ENCODE assay signal across 13 cellular contexts in the genomic region with DNA sequence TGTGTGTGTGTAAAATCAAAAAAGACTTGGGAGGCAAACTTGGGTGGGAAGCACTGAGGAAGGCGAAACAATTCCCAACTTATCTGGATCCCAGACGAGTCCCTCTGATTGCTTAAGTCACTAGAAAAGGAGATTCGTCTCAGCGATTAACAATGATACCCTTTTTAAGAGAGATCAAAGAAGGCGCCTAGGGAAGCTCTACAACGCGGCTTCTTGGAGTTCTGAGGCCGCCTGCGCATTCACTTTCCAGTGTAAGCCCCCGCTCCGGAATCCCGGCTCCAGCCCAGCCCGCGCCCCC. TPM values are rescaled to one million over a fixed set of nuclear protein-coding genes. Genes with fewer than 3 reads are reported as not detected.
DNase-seq lines count a peak whose midpoint lies in the region; ATAC-seq and TF ChIP-seq lines count a peak whose summit lies in the region.
"Had no signal": no experiment of that assay in that cellular context is flagged by ENCODE, and none has a peak within 500 bp of the region (broad histone marks: within the 10 kb centered on the region; RNA-seq: fewer than 3 reads in every experiment).

No MANE protein-coding gene starts in this region.

- no peaks in the 10 kb centered on the region for H3K36me3 Mint-ChIP-seq in mesothelial cell of epicardium

- H3K27me3 ChIP-seq in right atrium auricular region (peaks cover 0 to 6% of the 10 kb centered on the region in 2 donors), ectodermal cell (ENCODE audit: control insufficient read depth, insufficient read depth, low read length, poor library complexity, severe bottlenecking) (peaks cover 100% of the 10 kb centered on the region), vagina (peaks cover 17% of the 10 kb centered on the region), mammary epithelial cell (ENCODE audit: insufficient read depth, low read length) (peaks cover 60% of the 10 kb centered on the region)

- peaks cover 1% of the 10 kb centered on the region for H4K20me1 ChIP-seq in mammary epithelial cell (ENCODE audit: insufficient read depth, low read length)
- H4K20me1 ChIP-seq: BLaER1 treated with 17β-estradiol and CSF1 and Interleukin-3, amounts not matched to agents 10 nM and 100 nM had no signal

- H3K79me2 ChIP-seq in mammary epithelial cell (ENCODE audit: insufficient read depth, low read length) = no peaks in the 10 kb centered on the region

- 0 to 1% methylated on average over 14 of the region's 14 CpGs for WGBS in ectodermal cell, 2 experiments
- 0% methylated on average over 3 of the region's 14 CpGs for WGBS in mammary epithelial cell (ENCODE audit: low coverage, missing lambda C conversion rate)

- no peak overlapping the region for H2AFZ ChIP-seq in mammary epithelial cell (ENCODE audit: low read depth, low read length)

- in situ Hi-C loops in mammary epithelial cell (cut with MboI; ENCODE audit: low sequenced_read_pairs in 2 of 2) = no loop called here

- TF ChIP-seq POLR2A in vagina (IDR thresholded peaks at IDR 0.05) = no peak

- no TSS peak for BruUV-seq in mammary epithelial cell (replicated peaks; lab: Mats Ljungman, UMichigan)

- no peak for DNase-seq in right atrium auricular region (ENCODE audit: low spot score)
- no peak for DNase-seq in Right ventricle myocardium inferior (ENCODE audit: missing footprints)
- DNase-seq in mesothelial cell of epicardium (ENCODE audit: low spot score in 2 of 2, unreplicated experiment in 2 of 2) = no peak
- DNase-seq in vagina (ENCODE audit: extremely low spot score in 2 of 2) = no peak
- no peak for DNase-seq in effector CD8-positive, alpha-beta T cell (lab: John Stamatoyannopoulos, UW)
- DNase-seq in stimulated activated CD4-positive, alpha-beta T cell treated with anti-CD3 and anti-CD28 coated beads, Interleukin-4, amount 100 ng/mL, for 24 hours = no peak
- no peak for DNase-seq in mammary epithelial cell
- DNase-seq: activated CD4-positive, CD25-positive, alpha-beta regulatory T cell treated with anti-CD3 and anti-CD28 coated beads, Interleukin-2, amount 50 U/mL, for 72 hours; NCI-H1417 treated with DMSO at 0.1 percent for 48 hours; NCI-H748 treated with DMSO at 0.1 percent for 48 hours had no signal

- no peaks in the 10 kb centered on the region for H3K9me3 ChIP-seq in right atrium auricular region
- H3K9me3 ChIP-seq in ectodermal cell (ENCODE audit: control insufficient read depth, low read length) = no peaks in the 10 kb centered on the region
- no peaks in the 10 kb centered on the region for H3K9me3 ChIP-seq in vagina
- no peaks in the 10 kb centered on the region for H3K9me3 ChIP-seq in mammary epithelial cell (replicated peaks; ENCODE audit: insufficient read depth, low read length)

- no peak overlapping the region for H3K9ac ChIP-seq in mammary epithelial cell (ENCODE audit: insufficient read depth, low read length)
- H3K9ac ChIP-seq: BLaER1 treated with 17β-estradiol and CSF1 and Interleukin-3, amounts not matched to agents 10 nM and 100 nM had no signal

- peaks cover 96% of the 10 kb centered on the region for H3K27me3 Mint-ChIP-seq in mesothelial cell of epicardium (ENCODE audit: low read depth)

- H3K4me2 ChIP-seq in mammary epithelial cell (ENCODE audit: insufficient read depth, low read depth, low read length) = no peak overlapping the region

- no peak for TF ChIP-seq CTCF in right atrium auricular region (IDR thresholded peaks at IDR 0.05)
- TF ChIP-seq CTCF in mesothelial cell of epicardium (IDR thresholded peaks at IDR 0.05; ENCODE audit: unreplicated experiment) = no peak
- TF ChIP-seq CTCF in vagina (IDR thresholded peaks at IDR 0.05) = no peak
- TF ChIP-seq CTCF in mammary epithelial cell (conservative IDR thresholded peaks at IDR 0.05 in 1 of 2, IDR thresholded peaks at IDR 0.05 in 1 of 2; ENCODE audit: extremely low read depth in 1 of 2, insufficient read depth in 1 of 2, low read depth in 1 of 2, low read length in 2 of 2) = no peak

- H3K4me1 Mint-ChIP-seq in mesothelial cell of epicardium = peaks cover 20% of the 10 kb centered on the region
- H3K4me1 Mint-ChIP-seq: activated T-helper 17 cell treated with anti-CD3 and anti-CD28 coated beads, Interleukin-2, amount 50 U/mL, for 72 hours had no signal

- H3K27ac Mint-ChIP-seq in mesothelial cell of epicardium = no peak overlapping the region
- H3K27ac Mint-ChIP-seq: activated T-helper 17 cell treated with anti-CD3 and anti-CD28 coated beads, Interleukin-2, amount 50 U/mL, for 72 hours had no signal

- H3K36me3 ChIP-seq in right atrium auricular region (no peaks in the 10 kb centered on the region), ectodermal cell (ENCODE audit: control insufficient read depth, insufficient read depth, low read length) (no peaks in the 10 kb centered on the region), vagina (no peaks in the 10 kb centered on the region), mammary epithelial cell (ENCODE audit: insufficient read depth, low read length) (no peaks in the 10 kb centered on the region)
- H3K36me3 ChIP-seq: BLaER1 treated with 17β-estradiol and CSF1 and Interleukin-3, amounts not matched to agents 10 nM and 100 nM had no signal

- no peak for ATAC-seq in Right ventricle myocardium inferior
- ATAC-seq: activated T-helper 17 cell treated with anti-CD3 and anti-CD28 coated beads, Interleukin-2, amount 50 U/mL, for 72 hours had no signal

- dilution Hi-C loops in mammary epithelial cell (cut with HindIII; ENCODE audit: low sequenced_read_pairs) = no loop called here

- peak overlapping the region; percentile 70 for H3K4me3 Mint-ChIP-seq in mesothelial cell of epicardium
- H3K4me3 Mint-ChIP-seq: activated T-helper 17 cell treated with anti-CD3 and anti-CD28 coated beads, Interleukin-2, amount 50 U/mL, for 72 hours had no signal

- CTCF ChIA-PET in mammary epithelial cell (lab: Charles Lee; ENCODE audit: low non-redundant PET) = no interaction called here

- H3K9me3 Mint-ChIP-seq in mesothelial cell of epicardium = no peaks in the 10 kb centered on the region

- intact Hi-C loops in Right ventricle myocardium inferior (cut with DNase I) (loop anchor here (5.0 to 10.0 kb wide), 2 partner anchors 242 to 351 kb away; no protein-coding TSS in a partner anchor), vagina (cut with DNase I) (no loop called here), mammary epithelial cell (cut with micrococcal nuclease) (loop anchor here (5.0 kb wide), 1 partner anchor 549 kb away; no protein-coding TSS in a partner anchor)

- H3K27ac ChIP-seq in right atrium auricular region (peak overlapping the region; percentile 79 to 82), ectodermal cell (ENCODE audit: insufficient read depth, low read depth, low read length, poor library complexity, severe bottlenecking) (no peak overlapping the region), vagina (no peak overlapping the region), mammary epithelial cell (ENCODE audit: insufficient read depth, low read depth, low read length) (no peak overlapping the region)
- H3K27ac ChIP-seq: BLaER1 treated with 17β-estradiol and CSF1 and Interleukin-3, amounts not matched to agents 10 nM and 100 nM had no signal

- H3K4me1 ChIP-seq in right atrium auricular region (peaks cover 0 to 19% of the 10 kb centered on the region in 2 donors), ectodermal cell (ENCODE audit: control insufficient read depth, insufficient read depth, low read length) (peaks cover 8% of the 10 kb centered on the region), vagina (peaks cover 20% of the 10 kb centered on the region), mammary epithelial cell (ENCODE audit: insufficient read depth, low read length) (peaks cover 13% of the 10 kb centered on the region)
- H3K4me1 ChIP-seq: BLaER1 treated with 17β-estradiol and CSF1 and Interleukin-3, amounts not matched to agents 10 nM and 100 nM had no signal

- H3K4me3 ChIP-seq in right atrium auricular region (peak overlapping the region; percentile 42 to 52), ectodermal cell (ENCODE audit: insufficient read depth, low read depth, low read length) (peak overlapping the region; percentile 35), vagina (peak overlapping the region; percentile 29 to 45), mammary epithelial cell (replicated peaks in 1 of 3; ENCODE audit: insufficient read depth in 1 of 3, low read depth in 2 of 3, low read length in 3 of 3) (no peak overlapping the region)

RNA-seq across cellular contexts. Expression of gene TBX18, which starts 8.7 kb away (rescaled TPM):
- 10 to 100 TPM in 1 of 2 donors, 1 to 10 TPM in 1; 8.2 to 13.1 TPM for total RNA-seq in right atrium auricular region
- 8.4 TPM for total RNA-seq in Right ventricle myocardium inferior
- not detected for polyA plus RNA-seq in ectodermal cell (2013, experiment 1 of 4)
- polyA plus RNA-seq in ectodermal cell (2013, experiment 2 of 4) = 0.09 TPM
- polyA plus RNA-seq in ectodermal cell (2013, experiment 3 of 4) = 0.11 TPM
- 0.20 TPM for polyA plus RNA-seq in ectodermal cell (2013, experiment 4 of 4)
- total RNA-seq in mesothelial cell of epicardium = 10.1 to 13.2 TPM (median 12.8 TPM) in 3 replicates
- total RNA-seq in vagina = 9.8 TPM
- total RNA-seq in mammary epithelial cell = not detected
- polyA plus RNA-seq in mammary epithelial cell = 0.06 TPM
- polyA minus RNA-seq in mammary epithelial cell = 1.8 TPM
- total RNA-seq: activated T-helper 17 cell treated with anti-CD3 and anti-CD28 coated beads, Interleukin-2, amount 50 U/mL, for 72 hours had no signal

Comparison
In these comparisons a context has a peak if more than half of its experiments do, and no peak if none do; other contexts are left out.
1. H3K27ac ChIP-seq: peak in right atrium auricular region (2 of 2); none in ectodermal cell (single experiment), vagina (single experiment) and mammary epithelial cell (single experiment).
2. H3K4me3 ChIP-seq: peak in right atrium auricular region (2 of 2), ectodermal cell (single experiment) and vagina (2 of 2); none in mammary epithelial cell (0 of 3).